ENCODE assay signal across 18 cellular contexts in genomic region chr2:98036349-98037000, GRCh38. TPM values are rescaled to one million over a fixed set of nuclear protein-coding genes. Genes with fewer than 3 reads are reported as not detected.
DNase-seq lines count a peak whose midpoint lies in the region; ATAC-seq and TF ChIP-seq lines count a peak whose summit lies in the region.
"Had no signal": no experiment of that assay in that cellular context is flagged by ENCODE, and none has a peak within 500 bp of the region (broad histone marks: within the 10 kb centered on the region; RNA-seq: fewer than 3 reads in every experiment).

No MANE protein-coding gene starts in this region.

- intact Hi-C loops in MCF 10A (cut with micrococcal nuclease), result no loop called here

- no peaks in the 10 kb centered on the region for H3K36me3 ChIP-seq in endocrine pancreas (ENCODE audit: control insufficient read depth, insufficient read depth, low read length)
- H3K36me3 ChIP-seq: breast epithelium, SJSA1 had no signal

- H3K27ac Mint-ChIP-seq in HFFc6 (no peak overlapping the region), MCF 10A (ENCODE audit: low read depth, unreplicated experiment) (no peak overlapping the region)
- H3K27ac Mint-ChIP-seq: activated naive CD8-positive, alpha-beta T cell treated with anti-CD3 and anti-CD28 coated beads, Interleukin-2, amount 10 ng/mL, durations not matched to agents 7 days and 5 days had no signal

- H3K4me1 Mint-ChIP-seq in HFFc6 (ENCODE audit: low read depth) (no peaks in the 10 kb centered on the region), MCF 10A (ENCODE audit: insufficient read depth, unreplicated experiment) (no peaks in the 10 kb centered on the region)
- H3K4me1 Mint-ChIP-seq: activated naive CD8-positive, alpha-beta T cell treated with anti-CD3 and anti-CD28 coated beads, Interleukin-2, amount 10 ng/mL, durations not matched to agents 7 days and 5 days had no signal

- BruUV-seq in MCF 10A (replicated peaks; lab: Mats Ljungman, UMichigan), result no TSS peak

- ATAC-seq in GM19397 (IDR thresholded peaks at IDR 0.05; ENCODE audit: unreplicated experiment), result no peak

- H3K9me3 ChIP-seq in endocrine pancreas (ENCODE audit: control insufficient read depth, low read length), result no peaks in the 10 kb centered on the region
- H3K9me3 ChIP-seq: breast epithelium, SJSA1 had no signal

- TF ChIP-seq CTCF in HFFc6 (IDR thresholded peaks at IDR 0.05) (no peak), MCF 10A (IDR thresholded peaks at IDR 0.05; ENCODE audit: unreplicated experiment) (no peak)

- H3K27me3 Mint-ChIP-seq in HFFc6 (ENCODE audit: insufficient read depth) (peaks cover 17% of the 10 kb centered on the region), MCF 10A (ENCODE audit: insufficient read depth, unreplicated experiment) (no peaks in the 10 kb centered on the region)
- H3K27me3 Mint-ChIP-seq: naive B cell had no signal

- H3K27me3 ChIP-seq in endocrine pancreas (ENCODE audit: control insufficient read depth, insufficient read depth, low read length), result no peaks in the 10 kb centered on the region
- H3K27me3 ChIP-seq: breast epithelium, SJSA1 had no signal

- H3K9me3 Mint-ChIP-seq in HFFc6 (no peaks in the 10 kb centered on the region), MCF 10A (ENCODE audit: unreplicated experiment) (no peaks in the 10 kb centered on the region)
- H3K9me3 Mint-ChIP-seq: naive B cell had no signal

- H3K9ac ChIP-seq in endocrine pancreas (ENCODE audit: control insufficient read depth, insufficient read depth, low read length), result peak overlapping the region; percentile 47

- POLR2A ChIA-PET in MCF 10A (lab: Yijun Ruan, JAX), result interaction anchor here (0.6 kb wide), 1 partner anchor 12 kb away, joined by 5 read pairs; no protein-coding TSS in a partner anchor

- H3K4me3 Mint-ChIP-seq in HFFc6 (no peak overlapping the region), MCF 10A (ENCODE audit: unreplicated experiment) (no peak overlapping the region)
- H3K4me3 Mint-ChIP-seq: activated naive CD8-positive, alpha-beta T cell treated with anti-CD3 and anti-CD28 coated beads, Interleukin-2, amount 10 ng/mL, durations not matched to agents 7 days and 5 days; naive B cell had no signal

- no peak overlapping the region for H3K4me3 ChIP-seq in endocrine pancreas (ENCODE audit: control insufficient read depth, insufficient read depth, low read length)
- H3K4me3 ChIP-seq: breast epithelium, SJSA1 had no signal

- peak; percentile 35 for DNase-seq in ELF-1 (ENCODE audit: low read depth, low spot score)
- peak; percentile 13 for DNase-seq in NCI-H510A (lab: John Stamatoyannopoulos, UW)
- DNase-seq in myocyte (ENCODE audit: low read depth), result peak; percentile 71
- DNase-seq in HFFc6, result no peak
- DNase-seq in GM03348 (ENCODE audit: low spot score), result no peak
- DNase-seq in MCF 10A (ENCODE audit: unreplicated experiment), result no peak
- DNase-seq: activated CD4-positive, alpha-beta T cell treated with anti-CD3 and anti-CD28 coated beads for 48 hours; activated naive CD8-positive, alpha-beta T cell treated with anti-CD3 and anti-CD28 coated beads, Interleukin-2, amount 10 ng/mL, durations not matched to agents 7 days and 5 days; effector CD4-positive, alpha-beta T cell; Kasumi-1; naive B cell; NCI-H2171 treated with DMSO at 0.1 percent for 48 hours; stimulated activated CD4-positive, alpha-beta T cell treated with anti-CD3 and anti-CD28 coated beads, Interleukin-15, amount 100 ng/mL, for 24 hours; T-helper 9 cell had no signal

- CTCF ChIA-PET in MCF 10A (lab: Yijun Ruan, JAX), result no interaction called here

- H3K4me1 ChIP-seq in endocrine pancreas (ENCODE audit: control insufficient read depth, insufficient read depth, low read length), result no peaks in the 10 kb centered on the region
- H3K4me1 ChIP-seq: breast epithelium, SJSA1 had no signal

- no peaks in the 10 kb centered on the region for H3K36me3 Mint-ChIP-seq in HFFc6 (ENCODE audit: low read depth)
- no peaks in the 10 kb centered on the region for H3K36me3 Mint-ChIP-seq in MCF 10A (ENCODE audit: insufficient read depth, unreplicated experiment)
- H3K36me3 Mint-ChIP-seq: activated naive CD8-positive, alpha-beta T cell treated with anti-CD3 and anti-CD28 coated beads, Interleukin-2, amount 10 ng/mL, durations not matched to agents 7 days and 5 days; naive B cell had no signal

RNA-seq across cellular contexts. Expression of gene TMEM131, which starts 40.7 kb away (rescaled TPM):
- total RNA-seq in myocyte (27.2 and 35.2 TPM in 2 replicates), MCF 10A (2022) (42.2 and 42.8 TPM in 2 replicates)
- polyA plus RNA-seq in myocyte (2012), result 17.0 TPM
- 10 to 100 TPM; 39.2 to 49.5 (median 45.1) TPM for total RNA-seq in HFFc6 (2021; fragmentation: NEBNext Ultra II Directional; extraction: Animal tissue kit (Norgen Biotek cat#: 25700))

RNA-seq across cellular contexts. Expression of gene VWA3B, which starts 50.5 kb away (rescaled TPM):
- total RNA-seq in myocyte (not detected in 2 replicates), MCF 10A (2022) (not detected in 2 replicates)
- polyA plus RNA-seq in myocyte (2012), result 0.04 TPM
- total RNA-seq in HFFc6 (2021; fragmentation: NEBNext Ultra II Directional; extraction: Animal tissue kit (Norgen Biotek cat#: 25700)), result not detected
- total RNA-seq: activated naive CD8-positive, alpha-beta T cell treated with anti-CD3 and anti-CD28 coated beads, Interleukin-2, amount 10 ng/mL, durations not matched to agents 7 days and 5 days; breast epithelium; SJSA1 had no signal

Comparison
In these comparisons a context has a peak if more than half of its experiments do, and no peak if none do; other contexts are left out.
1. DNase-seq: peak in ELF-1 (single experiment), NCI-H510A (single experiment) and myocyte (single experiment); none in HFFc6 (single experiment), GM03348 (single experiment) and MCF 10A (single experiment).